ENCODE assay signal across 23 cellular contexts in genomic region chr10:22913474-22914092, GRCh38. TPM values are rescaled to one million over a fixed set of nuclear protein-coding genes. Genes with fewer than 3 reads are reported as not detected.
DNase-seq lines count a peak whose midpoint lies in the region; ATAC-seq, FAIRE-seq and TF ChIP-seq lines count a peak whose summit lies in the region.
"Had no signal": no experiment of that assay in that cellular context is flagged by ENCODE, and none has a peak within 500 bp of the region (broad histone marks: within the 10 kb centered on the region; RNA-seq: fewer than 3 reads in every experiment).

No MANE protein-coding gene starts in this region.

- CTCF ChIA-PET in activated CD4-positive, alpha-beta T cell treated with anti-CD3 and anti-CD28 coated beads for 36 hours (lab: Charles Lee), result interaction anchor here (0.5 kb wide), 1 partner anchor 23 kb away, joined by 3 read pairs; no protein-coding TSS in a partner anchor

- DNase-seq in activated CD4-positive, alpha-beta T cell treated with anti-CD3 and anti-CD28 coated beads for 36 hours, result no peak
- no peak for DNase-seq in activated CD4-positive, alpha-beta T cell treated with anti-CD3 and anti-CD28 coated beads, Interleukin-2, amount 10 ng/mL, durations not matched to agents 24 days and 14 days
- DNase-seq in GM19239 (ENCODE audit: insufficient read length, low spot score) (no peak), natural killer cell (no peak), D341Med (ENCODE audit: low spot score) (no peak), H4 (ENCODE audit: low spot score) (no peak), DMS 273 (lab: John Stamatoyannopoulos, UW; ENCODE audit: unreplicated experiment) (no peak)
- DNase-seq in central memory CD8-positive, alpha-beta T cell (ENCODE audit: low spot score in 2 of 2), result no peak
- DNase-seq: Caco-2; CD4-positive, CD25-positive, alpha-beta regulatory T cell; DND-41; H7; KG1; MM.1S; NCI-H2029; NCI-H226; NCI-H510A; SHP77 had no signal

- H3K27ac Mint-ChIP-seq in activated CD4-positive, alpha-beta T cell treated with anti-CD3 and anti-CD28 coated beads for 36 hours, result no peak overlapping the region
- no peak overlapping the region for H3K27ac Mint-ChIP-seq in activated CD4-positive, alpha-beta T cell treated with anti-CD3 and anti-CD28 coated beads, Interleukin-2, amount 10 ng/mL, durations not matched to agents 24 days and 14 days
- H3K27ac Mint-ChIP-seq in central memory CD8-positive, alpha-beta T cell (ENCODE audit: low read depth), result peak overlapping the region; percentile 81
- peak overlapping the region; percentile 85 to 92 for H3K27ac Mint-ChIP-seq in natural killer cell
- H3K27ac Mint-ChIP-seq: CD4-positive, CD25-positive, alpha-beta regulatory T cell had no signal

- H3K4me1 Mint-ChIP-seq in activated CD4-positive, alpha-beta T cell treated with anti-CD3 and anti-CD28 coated beads for 36 hours, result peaks cover 6% of the 10 kb centered on the region
- H3K4me1 Mint-ChIP-seq in activated CD4-positive, alpha-beta T cell treated with anti-CD3 and anti-CD28 coated beads, Interleukin-2, amount 10 ng/mL, durations not matched to agents 24 days and 14 days, result no peaks in the 10 kb centered on the region
- peaks cover 24% of the 10 kb centered on the region for H3K4me1 Mint-ChIP-seq in central memory CD8-positive, alpha-beta T cell
- peaks cover 26 to 34% of the 10 kb centered on the region in 2 donors for H3K4me1 Mint-ChIP-seq in natural killer cell

- no peaks in the 10 kb centered on the region for H3K36me3 Mint-ChIP-seq in activated CD4-positive, alpha-beta T cell treated with anti-CD3 and anti-CD28 coated beads for 36 hours (ENCODE audit: low read depth)
- H3K36me3 Mint-ChIP-seq in activated CD4-positive, alpha-beta T cell treated with anti-CD3 and anti-CD28 coated beads, Interleukin-2, amount 10 ng/mL, durations not matched to agents 24 days and 14 days (ENCODE audit: low read depth), result no peaks in the 10 kb centered on the region
- peaks cover 2% of the 10 kb centered on the region for H3K36me3 Mint-ChIP-seq in central memory CD8-positive, alpha-beta T cell (ENCODE audit: insufficient read depth)
- H3K36me3 Mint-ChIP-seq in natural killer cell, result no peaks in the 10 kb centered on the region

- FAIRE-seq in GM19239 (lab: Jason Lieb, UNC), result peak; percentile 76
- FAIRE-seq: GM12892, HepG2 had no signal

- peak; percentile 30 for ATAC-seq in activated CD4-positive, alpha-beta T cell treated with anti-CD3 and anti-CD28 coated beads for 36 hours
- peak; percentile 92 for ATAC-seq in central memory CD8-positive, alpha-beta T cell (replicated peaks; ENCODE audit: extremely low read depth, poor library complexity, severe bottlenecking)
- peak; percentile 77 to 87 (median 86) for ATAC-seq in natural killer cell
- ATAC-seq: HepG2, Panc1 had no signal

- peaks cover 15% of the 10 kb centered on the region for H3K9me3 Mint-ChIP-seq in activated CD4-positive, alpha-beta T cell treated with anti-CD3 and anti-CD28 coated beads for 36 hours (ENCODE audit: low read depth)
- H3K9me3 Mint-ChIP-seq in activated CD4-positive, alpha-beta T cell treated with anti-CD3 and anti-CD28 coated beads, Interleukin-2, amount 10 ng/mL, durations not matched to agents 24 days and 14 days, result peaks cover 8% of the 10 kb centered on the region
- H3K9me3 Mint-ChIP-seq in central memory CD8-positive, alpha-beta T cell, result peaks cover 9% of the 10 kb centered on the region
- peaks cover 0 to 3% of the 10 kb centered on the region in 2 donors for H3K9me3 Mint-ChIP-seq in natural killer cell

- POLR2A ChIA-PET in activated CD4-positive, alpha-beta T cell treated with anti-CD3 and anti-CD28 coated beads for 36 hours (lab: Charles Lee), result interaction anchor here (0.6 kb wide), 1 partner anchor 343 kb away, joined by 3 read pairs; no protein-coding TSS in a partner anchor

- no peaks in the 10 kb centered on the region for H3K27me3 Mint-ChIP-seq in activated CD4-positive, alpha-beta T cell treated with anti-CD3 and anti-CD28 coated beads for 36 hours
- H3K27me3 Mint-ChIP-seq in activated CD4-positive, alpha-beta T cell treated with anti-CD3 and anti-CD28 coated beads, Interleukin-2, amount 10 ng/mL, durations not matched to agents 24 days and 14 days, result no peaks in the 10 kb centered on the region
- H3K27me3 Mint-ChIP-seq in central memory CD8-positive, alpha-beta T cell, result peaks cover 9% of the 10 kb centered on the region
- peaks cover 3 to 7% of the 10 kb centered on the region in 2 donors for H3K27me3 Mint-ChIP-seq in natural killer cell (ENCODE audit: low read depth in 2 of 2)
- H3K27me3 Mint-ChIP-seq: CD4-positive, CD25-positive, alpha-beta regulatory T cell had no signal

- intact Hi-C loops in activated CD4-positive, alpha-beta T cell treated with anti-CD3 and anti-CD28 coated beads for 36 hours (cut with DNase I, micrococcal nuclease), result no loop called here
- intact Hi-C loops in activated CD4-positive, alpha-beta T cell treated with anti-CD3 and anti-CD28 coated beads, Interleukin-2, amount 10 ng/mL, durations not matched to agents 24 days and 14 days (cut with micrococcal nuclease), result no loop called here
- intact Hi-C loops in natural killer cell (cut with micrococcal nuclease), result loop anchor here (1.0 to 10.0 kb wide), 8 partner anchors 14 to 910 kb away; partner anchors contain the start of genes DNAJC1 and SPAG6

- TF ChIP-seq CTCF in natural killer cell (IDR thresholded peaks at IDR 0.05), result no peak

- no peak overlapping the region for H3K4me3 Mint-ChIP-seq in activated CD4-positive, alpha-beta T cell treated with anti-CD3 and anti-CD28 coated beads for 36 hours
- H3K4me3 Mint-ChIP-seq in activated CD4-positive, alpha-beta T cell treated with anti-CD3 and anti-CD28 coated beads, Interleukin-2, amount 10 ng/mL, durations not matched to agents 24 days and 14 days, result no peak overlapping the region
- H3K4me3 Mint-ChIP-seq in central memory CD8-positive, alpha-beta T cell, result peak overlapping the region; percentile 37
- H3K4me3 Mint-ChIP-seq in natural killer cell, result peak overlapping the region; percentile 62
- H3K4me3 Mint-ChIP-seq: CD4-positive, CD25-positive, alpha-beta regulatory T cell had no signal

RNA-seq across cellular contexts. Expression of gene ARMC3, which starts 14.3 kb away (rescaled TPM):
- total RNA-seq in activated CD4-positive, alpha-beta T cell treated with anti-CD3 and anti-CD28 coated beads for 36 hours, result not detected
- not detected in 2 replicates for total RNA-seq in activated CD4-positive, alpha-beta T cell treated with anti-CD3 and anti-CD28 coated beads, Interleukin-2, amount 10 ng/mL, durations not matched to agents 24 days and 14 days
- under 1 TPM in 2 of 3 donors, not detected in 1; 0.65 to 0.68 TPM for total RNA-seq in natural killer cell
- not detected in 2 replicates for total RNA-seq in H4 (2014; rRNA removed; shearing (Covaris generic))
- total RNA-seq: HepG2, HT1080, OCI-LY7 had no signal

Comparison
In these comparisons a context has a peak if more than half of its experiments do, and no peak if none do; other contexts are left out.
1. ATAC-seq: peak in every context shown above with its lines; median percentile 92 in central memory CD8-positive, alpha-beta T cell; 86 in natural killer cell; 30 in activated CD4-positive, alpha-beta T cell treated with anti-CD3 and anti-CD28 coated beads for 36 hours.
2. H3K27ac Mint-ChIP-seq: peak in central memory CD8-positive, alpha-beta T cell (single experiment) and natural killer cell (2 of 2); none in activated CD4-positive, alpha-beta T cell treated with anti-CD3 and anti-CD28 coated beads for 36 hours (single experiment) and activated CD4-positive, alpha-beta T cell treated with anti-CD3 and anti-CD28 coated beads, Interleukin-2, amount 10 ng/mL, durations not matched to agents 24 days and 14 days (single experiment).
3. H3K4me3 Mint-ChIP-seq: peak in central memory CD8-positive, alpha-beta T cell (single experiment) and natural killer cell (single experiment); none in activated CD4-positive, alpha-beta T cell treated with anti-CD3 and anti-CD28 coated beads for 36 hours (single experiment) and activated CD4-positive, alpha-beta T cell treated with anti-CD3 and anti-CD28 coated beads, Interleukin-2, amount 10 ng/mL, durations not matched to agents 24 days and 14 days (single experiment).